Comparison of ENCODE assay signal across 8 cellular contexts in genomic region chr5:95664204-95664786, GRCh38. TPM values are rescaled to one million over a fixed set of nuclear protein-coding genes. Genes with fewer than 3 reads are reported as not detected.
DNase-seq lines count a peak whose midpoint lies in the region; ATAC-seq, FAIRE-seq and TF ChIP-seq lines count a peak whose summit lies in the region.

No MANE protein-coding gene starts in this region.

- no peaks in the 10 kb centered on the region for H3K9me1 ChIP-seq in endothelial cell of umbilical vein (replicated peaks; ENCODE audit: control insufficient read depth, extremely low read depth, insufficient read depth, low read length)

- CTCF ChIA-PET in T-cell (lab: Charles Lee): interaction anchor here (0.5 to 2.4 kb wide), 36 partner anchors 9 to 681 kb away, joined by 3 to 16 read pairs (median 4); partner anchors contain the start of genes RFESD (in 2 of the 2), ARSK (in 1 of the 2) and SKIC3 (in 1 of the 2)
- CTCF ChIA-PET in endothelial cell of umbilical vein (lab: Charles Lee): interaction anchor here (0.6 to 4.8 kb wide), 33 partner anchors 9 to 184 kb away, joined by 3 to 56 read pairs (median 4); partner anchors contain the start of genes GLRX, RFESD and RHOBTB3

- H4K20me1 ChIP-seq in endothelial cell of umbilical vein (replicated peaks; ENCODE audit: control insufficient read depth, extremely low read depth, insufficient read depth, low read length): no peaks in the 10 kb centered on the region

- no peak overlapping the region for H3K9ac ChIP-seq in endothelial cell of umbilical vein (replicated peaks; ENCODE audit: extremely low read depth, insufficient read depth, low read length)

- H3K27me3 Mint-ChIP-seq in HFFc6 (ENCODE audit: insufficient read depth) (no peaks in the 10 kb centered on the region), T-cell (no peaks in the 10 kb centered on the region)

- H3K27me3 ChIP-seq in endothelial cell of umbilical vein (ENCODE audit: control insufficient read depth in 2 of 2, insufficient read depth in 2 of 2, low read length in 2 of 2): no peaks in the 10 kb centered on the region

- H3K4me3 Mint-ChIP-seq in HFFc6 (no peak overlapping the region), T-cell (no peak overlapping the region)

- peaks cover 15% of the 10 kb centered on the region for H3K4me1 ChIP-seq in endothelial cell of umbilical vein (ENCODE audit: control insufficient read depth, extremely low read depth, insufficient read depth, low read length)

- TF ChIP-seq CTCF in HFFc6 (IDR thresholded peaks at IDR 0.05) (peak; percentile 93), endothelial cell of umbilical vein (IDR thresholded peaks at IDR 0.05; ENCODE audit: extremely low read depth in 1 of 2, insufficient read depth in 1 of 2, low read depth in 1 of 2, low read length in 2 of 2) (peak; percentile 54 to 60), omental fat pad (IDR thresholded peaks at IDR 0.05) (no peak)

- no peaks in the 10 kb centered on the region for H3K79me2 ChIP-seq in endothelial cell of umbilical vein (ENCODE audit: control insufficient read depth, insufficient read depth, low read length)

- H3K36me3 Mint-ChIP-seq in HFFc6 (ENCODE audit: low read depth) (no peaks in the 10 kb centered on the region), T-cell (peaks cover under 1% of the 10 kb centered on the region)

- POLR2A ChIA-PET in T-cell (lab: Charles Lee) (interaction anchor here (0.6 kb wide), 2 partner anchors 9 to 119 kb away, joined by 4 read pairs; no protein-coding TSS in a partner anchor), endothelial cell of umbilical vein (lab: Charles Lee) (no interaction called here)

- H3K9me3 Mint-ChIP-seq in HFFc6: no peaks in the 10 kb centered on the region
- H3K9me3 Mint-ChIP-seq in T-cell: no peaks in the 10 kb centered on the region

- H3K4me3 ChIP-seq in endothelial cell of umbilical vein (replicated peaks in 1 of 3; ENCODE audit: insufficient read depth in 1 of 3, low read depth in 1 of 3, low read length in 3 of 3): no peak overlapping the region

- no peak for ATAC-seq in T-cell (replicated peaks in 1 of 4)
- ATAC-seq in omental fat pad (ENCODE audit: low FRiP score): peak; percentile 64
- no peak for ATAC-seq in activated CD4-positive, CD25-positive, alpha-beta regulatory T cell treated with anti-CD3 and anti-CD28 coated beads, Interleukin-2, amount 50 U/mL, for 24 hours
- no peak for ATAC-seq in GM19452 (IDR thresholded peaks at IDR 0.05; ENCODE audit: unreplicated experiment)

- peak; percentile 48 for FAIRE-seq in endothelial cell of umbilical vein (lab: Jason Lieb, UNC)

- peak; percentile 18 for DNase-seq in DMS114 treated with DMSO at 0.1 percent for 48 hours (lab: John Stamatoyannopoulos, UW; ENCODE audit: unreplicated experiment)
- DNase-seq in HFFc6: peak; percentile 30
- peak in 18 of 34 experiments; percentile 4 to 32 (median 24) for DNase-seq in T-cell
- peak; percentile 74 for DNase-seq in endothelial cell of umbilical vein (ENCODE audit: low read depth, low spot score)
- no peak for DNase-seq in omental fat pad (ENCODE audit: low spot score)
- no peak for DNase-seq in amniotic stem cell (lab: John Stamatoyannopoulos, UW)

- TF ChIP-seq POLR2A in endothelial cell of umbilical vein (IDR thresholded peaks at IDR 0.05; ENCODE audit: low read depth, low read length): no peak

- H3K27ac ChIP-seq in endothelial cell of umbilical vein (ENCODE audit: insufficient read depth, low read depth, low read length): no peak overlapping the region

- peak overlapping the region; percentile 77 for H2AFZ ChIP-seq in endothelial cell of umbilical vein (ENCODE audit: low read depth, low read length)

- H3K36me3 ChIP-seq in endothelial cell of umbilical vein (ENCODE audit: control insufficient read depth in 2 of 2, extremely low read depth in 1 of 2, insufficient read depth in 2 of 2, low read length in 2 of 2): no peaks in the 10 kb centered on the region

- H3K4me1 Mint-ChIP-seq in HFFc6 (ENCODE audit: low read depth) (peaks cover 27% of the 10 kb centered on the region), T-cell (peaks cover 0 to 3% (median 0%) of the 10 kb centered on the region in 3 donors)

- no peaks in the 10 kb centered on the region for H3K9me3 ChIP-seq in endothelial cell of umbilical vein (replicated peaks; ENCODE audit: control insufficient read depth, insufficient read depth, low read length)

- intact Hi-C loops in endothelial cell of umbilical vein (cut with micrococcal nuclease): loop anchor here (1.0 to 2.0 kb wide), 5 partner anchors 68 to 183 kb away; no protein-coding TSS in a partner anchor

- BruUV-seq in endothelial cell of umbilical vein (replicated peaks; lab: Mats Ljungman, UMichigan): no TSS peak

- dilution Hi-C loops in endothelial cell of umbilical vein (cut with MboI; ENCODE audit: extremely low pct_ligation_motif_present, low sequenced_read_pairs): no loop called here

- no peak overlapping the region for H3K4me2 ChIP-seq in endothelial cell of umbilical vein (ENCODE audit: insufficient read depth, low read length)

- H3K27ac Mint-ChIP-seq in HFFc6 (no peak overlapping the region), T-cell (no peak overlapping the region)

TF ChIP-seq in endothelial cell of umbilical vein, 7 proteins besides CTCF, POLR2A, EP300 and RAD21:
- TF ChIP-seq POLR2AphosphoS5 (IDR thresholded peaks at IDR 0.05; ENCODE audit: insufficient read depth, low read depth, low read length) (no peak), EZH2 (IDR thresholded peaks at IDR 0.05; ENCODE audit: borderline replicate concordance, low read depth, low read length, severe bottlenecking) (no peak), MYC (IDR thresholded peaks at IDR 0.05; ENCODE audit: low read depth, low read length) (no peak), FOS (IDR thresholded peaks at IDR 0.05; ENCODE audit: borderline replicate concordance, insufficient read depth, low read length) (no peak), GATA2 (IDR thresholded peaks at IDR 0.05; ENCODE audit: insufficient read depth, insufficient read length, low read depth, low read length) (no peak), JUN (IDR thresholded peaks at IDR 0.05; ENCODE audit: borderline replicate concordance, insufficient read depth, insufficient read length, low read depth) (no peak)
- TF ChIP-seq, protein P1, sequence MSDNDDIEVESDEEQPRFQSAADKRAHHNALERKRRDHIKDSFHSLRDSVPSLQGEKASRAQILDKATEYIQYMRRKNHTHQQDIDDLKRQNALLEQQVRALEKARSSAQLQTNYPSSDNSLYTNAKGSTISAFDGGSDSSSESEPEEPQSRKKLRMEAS (IDR thresholded peaks at IDR 0.05; ENCODE audit: insufficient read depth, insufficient read length): no peak

RNA-seq across cellular contexts. Expression of gene RFESD, which starts 17.7 kb away (rescaled TPM):
- total RNA-seq in HFFc6 (2021; fragmentation: NEBNext Ultra II Directional; extraction: Animal tissue kit (Norgen Biotek cat#: 25700)): 1 to 10 TPM; 2.2 to 3.7 (median 2.3) TPM
- total RNA-seq in T-cell (1 to 10 TPM; 4.2 to 8.3 (median 5.6) TPM), endothelial cell of umbilical vein (1.1 and 2.0 TPM in 2 replicates), omental fat pad (1 to 10 TPM in 3 of 4 donors, under 1 TPM in 1; 0.88 to 1.6 (median 1.2) TPM)
- polyA plus RNA-seq in endothelial cell of umbilical vein: 0.57 and 0.88 TPM in 2 replicates
- 0.92 and 0.96 TPM in 2 replicates for polyA plus RNA-seq in endothelial cell of umbilical vein (2011; cell fraction: cytosol; rRNA removed)
- 0.42 and 0.74 TPM in 2 replicates for polyA plus RNA-seq in endothelial cell of umbilical vein (2011; cell fraction: nucleus; rRNA removed)
- 2.2 and 3.4 TPM in 2 replicates for polyA plus RNA-seq in endothelial cell of umbilical vein (2012)
- polyA minus RNA-seq in endothelial cell of umbilical vein: 2.0 TPM in 1 of 2 replicates, not detected in the other
- polyA minus RNA-seq in endothelial cell of umbilical vein (2011; cell fraction: cytosol; rRNA and poly(A)+ RNA removed): 0.61 TPM
- 0.43 and 1.3 TPM in 2 replicates for polyA minus RNA-seq in endothelial cell of umbilical vein (2011; cell fraction: nucleus; rRNA and poly(A)+ RNA removed)

RNA-seq across cellular contexts. Expression of gene SPATA9, which starts 18.5 kb away (rescaled TPM):
- total RNA-seq in HFFc6 (2021; fragmentation: NEBNext Ultra II Directional; extraction: Animal tissue kit (Norgen Biotek cat#: 25700)): under 1 TPM; 0.17 to 0.73 (median 0.48) TPM
- total RNA-seq in T-cell: not detected
- total RNA-seq in endothelial cell of umbilical vein: not detected in 2 replicates
- polyA plus RNA-seq in endothelial cell of umbilical vein: 0.07 TPM in 1 of 2 replicates, not detected in the other
- 0.11 and 0.25 TPM in 2 replicates for polyA plus RNA-seq in endothelial cell of umbilical vein (2011; cell fraction: cytosol; rRNA removed)
- 0.18 and 0.32 TPM in 2 replicates for polyA plus RNA-seq in endothelial cell of umbilical vein (2011; cell fraction: nucleus; rRNA removed)
- polyA plus RNA-seq in endothelial cell of umbilical vein (2012): 0.21 and 0.44 TPM in 2 replicates
- polyA minus RNA-seq in endothelial cell of umbilical vein: 1.00 TPM in 1 of 2 replicates, not detected in the other
- not detected for polyA minus RNA-seq in endothelial cell of umbilical vein (2011; cell fraction: cytosol; rRNA and poly(A)+ RNA removed)
- polyA minus RNA-seq in endothelial cell of umbilical vein (2011; cell fraction: nucleus; rRNA and poly(A)+ RNA removed): not detected in 2 replicates
- 1 to 10 TPM in 2 of 4 donors, under 1 TPM in 2; 0.84 to 2.4 (median 1.4) TPM for total RNA-seq in omental fat pad

RNA-seq across cellular contexts. Expression of gene GPR150, which starts 44.4 kb away (rescaled TPM):
- total RNA-seq in HFFc6 (2021; fragmentation: NEBNext Ultra II Directional; extraction: Animal tissue kit (Norgen Biotek cat#: 25700)): under 1 TPM; 0.14 to 0.35 (median 0.22) TPM
- total RNA-seq in T-cell: 1 to 10 TPM; 1.2 to 2.2 (median 1.6) TPM
- total RNA-seq in endothelial cell of umbilical vein: 0.31 and 0.35 TPM in 2 replicates
- 0.16 and 0.28 TPM in 2 replicates for polyA plus RNA-seq in endothelial cell of umbilical vein
- 0.09 and 0.10 TPM in 2 replicates for polyA plus RNA-seq in endothelial cell of umbilical vein (2011; cell fraction: cytosol; rRNA removed)
- polyA plus RNA-seq in endothelial cell of umbilical vein (2011; cell fraction: nucleus; rRNA removed): 0.13 TPM in 1 of 2 replicates, not detected in the other
- 0.17 and 0.57 TPM in 2 replicates for polyA plus RNA-seq in endothelial cell of umbilical vein (2012)
- polyA minus RNA-seq in endothelial cell of umbilical vein: 0.08 and 0.17 TPM in 2 replicates
- not detected for polyA minus RNA-seq in endothelial cell of umbilical vein (2011; cell fraction: cytosol; rRNA and poly(A)+ RNA removed)
- polyA minus RNA-seq in endothelial cell of umbilical vein (2011; cell fraction: nucleus; rRNA and poly(A)+ RNA removed): 0.19 and 0.24 TPM in 2 replicates
- total RNA-seq in omental fat pad: under 1 TPM in 3 of 4 donors, not detected in 1; 0.19 to 0.95 (median 0.24) TPM

Comparison
In these comparisons a context has a peak if more than half of its experiments do, and no peak if none do; other contexts are left out.
1. DNase-seq: peak in DMS114 treated with DMSO at 0.1 percent for 48 hours (single experiment), HFFc6 (single experiment), T-cell (18 of 34) and endothelial cell of umbilical vein (single experiment); none in omental fat pad (single experiment) and amniotic stem cell (single experiment).
2. CTCF ChIP-seq: peak in HFFc6 (single experiment) and endothelial cell of umbilical vein (2 of 2); none in omental fat pad (0 of 3).